Comparison of ENCODE assay signal across 17 cellular contexts in the genomic region with DNA sequence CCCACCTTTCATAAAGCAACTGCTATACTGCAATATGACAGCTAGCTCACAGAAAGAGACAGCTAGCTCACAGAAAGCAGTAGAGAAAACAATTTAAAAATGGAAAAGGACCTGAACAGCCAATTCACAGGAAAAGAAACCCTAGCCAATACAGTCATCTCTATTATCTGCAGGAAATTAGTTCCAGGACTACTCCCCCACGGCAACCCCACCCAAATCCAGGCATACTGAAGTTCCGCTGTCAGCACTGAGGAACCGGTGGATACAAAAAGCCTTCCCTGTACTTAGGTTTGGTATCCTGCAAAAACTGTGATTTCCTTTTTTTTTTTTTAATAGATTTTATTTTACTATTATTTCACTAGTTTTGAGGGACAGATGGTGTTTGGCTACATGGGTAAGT. TPM values are rescaled to one million over a fixed set of nuclear protein-coding genes. Genes with fewer than 3 reads are reported as not detected.
DNase-seq lines count a peak whose midpoint lies in the region; TF ChIP-seq lines count a peak whose summit lies in the region.
"Had no signal": no experiment of that assay in that cellular context is flagged by ENCODE, and none has a peak within 500 bp of the region (broad histone marks: within the 10 kb centered on the region; RNA-seq: fewer than 3 reads in every experiment).

No MANE protein-coding gene starts in this region.

- H4K8ac ChIP-seq in mesenchymal stem cell (ENCODE audit: low read length) (no peak overlapping the region), trophoblast cell (ENCODE audit: low read depth, low read length) (no peak overlapping the region)

- H2BK120ac ChIP-seq in mesenchymal stem cell (ENCODE audit: low read depth, low read length) (no peak overlapping the region), trophoblast cell (ENCODE audit: insufficient read depth, low read length, poor library complexity) (no peak overlapping the region)

- H3K4me3 Mint-ChIP-seq in activated T-cell treated with anti-CD3 and anti-CD28 coated beads, Interleukin-2, amount 50 U/mL, for 24 hours, result no peak overlapping the region
- no peak overlapping the region for H3K4me3 Mint-ChIP-seq in activated naive CD8-positive, alpha-beta T cell treated with anti-CD3 and anti-CD28 coated beads for 36 hours
- H3K4me3 Mint-ChIP-seq: GM23338 had no signal

- H3K79me2 ChIP-seq in trophoblast cell (ENCODE audit: control insufficient read depth, insufficient read depth, low read length, poor library complexity), result no peaks in the 10 kb centered on the region

- H3K79me1 ChIP-seq in mesenchymal stem cell (replicated peaks; ENCODE audit: low read length, poor library complexity, severe bottlenecking), result peaks cover 18% of the 10 kb centered on the region
- no peaks in the 10 kb centered on the region for H3K79me1 ChIP-seq in trophoblast cell (ENCODE audit: low read length)

- H2BK5ac ChIP-seq in mesenchymal stem cell (ENCODE audit: low read depth, low read length, poor library complexity, severe bottlenecking) (no peak overlapping the region), trophoblast cell (ENCODE audit: low read depth, low read length, poor library complexity) (no peak overlapping the region)

- no peaks in the 10 kb centered on the region for H3K4me1 ChIP-seq in mesenchymal stem cell (ENCODE audit: control insufficient read depth, insufficient read depth, low read depth, low read length)
- no peaks in the 10 kb centered on the region for H3K4me1 ChIP-seq in trophoblast cell (ENCODE audit: control insufficient read depth in 1 of 2, insufficient read depth in 2 of 2, low read length in 2 of 2)

- no peaks in the 10 kb centered on the region for H3K27me3 Mint-ChIP-seq in activated T-cell treated with anti-CD3 and anti-CD28 coated beads, Interleukin-2, amount 50 U/mL, for 24 hours
- H3K27me3 Mint-ChIP-seq in activated naive CD8-positive, alpha-beta T cell treated with anti-CD3 and anti-CD28 coated beads for 36 hours, result no peaks in the 10 kb centered on the region

- H2AFZ ChIP-seq in mesenchymal stem cell (ENCODE audit: low read depth, low read length), result no peak overlapping the region
- H2AFZ ChIP-seq in trophoblast cell (ENCODE audit: insufficient read depth, low read length, poor library complexity), result no peak overlapping the region
- H2AFZ ChIP-seq: GM23338 had no signal

- H2BK15ac ChIP-seq in mesenchymal stem cell (ENCODE audit: low read depth, poor library complexity, severe bottlenecking), result no peak overlapping the region

- H3K36me3 ChIP-seq in mesenchymal stem cell (ENCODE audit: control insufficient read depth in 1 of 2, insufficient read depth in 2 of 2, low read depth in 1 of 2, low read length in 2 of 2), result peaks cover 27 to 97% of the 10 kb centered on the region in 2 experiments
- peaks cover 25 to 41% of the 10 kb centered on the region in 2 experiments for H3K36me3 ChIP-seq in trophoblast cell (ENCODE audit: control insufficient read depth in 1 of 2, insufficient read depth in 2 of 2, low read length in 2 of 2)

- POLR2A ChIA-PET in HEK293T (lab: Yijun Ruan, JAX), result no interaction called here

- H2AK5ac ChIP-seq in mesenchymal stem cell (ENCODE audit: low read length, severe bottlenecking) (no peak overlapping the region), trophoblast cell (ENCODE audit: low read length) (no peak overlapping the region)

- H3K14ac ChIP-seq in mesenchymal stem cell (ENCODE audit: low read length in 2 of 2) (no peak overlapping the region), trophoblast cell (ENCODE audit: low read length) (no peak overlapping the region)

- H3K36me3 Mint-ChIP-seq in activated T-cell treated with anti-CD3 and anti-CD28 coated beads, Interleukin-2, amount 50 U/mL, for 24 hours (ENCODE audit: low read depth), result peaks cover 84% of the 10 kb centered on the region
- peaks cover 16% of the 10 kb centered on the region for H3K36me3 Mint-ChIP-seq in activated naive CD8-positive, alpha-beta T cell treated with anti-CD3 and anti-CD28 coated beads for 36 hours

- no peaks in the 10 kb centered on the region for H3K27me3 ChIP-seq in mesenchymal stem cell (ENCODE audit: control insufficient read depth in 1 of 2, insufficient read depth in 1 of 2, low read length in 2 of 2)
- no peaks in the 10 kb centered on the region for H3K27me3 ChIP-seq in trophoblast cell (ENCODE audit: insufficient read depth, low read length)

- H4K91ac ChIP-seq in mesenchymal stem cell (ENCODE audit: low read length), result no peak overlapping the region
- H4K91ac ChIP-seq in trophoblast cell (ENCODE audit: low read depth, low read length), result no peak overlapping the region

- H3K18ac ChIP-seq in mesenchymal stem cell (ENCODE audit: low read depth in 1 of 2, low read length in 2 of 2) (no peak overlapping the region), trophoblast cell (ENCODE audit: low read length) (no peak overlapping the region)

- H3K9me3 ChIP-seq in mesenchymal stem cell (ENCODE audit: control insufficient read depth, low read length), result no peaks in the 10 kb centered on the region
- H3K9me3 ChIP-seq in trophoblast cell (ENCODE audit: insufficient read depth, low read depth, low read length), result no peaks in the 10 kb centered on the region

- H3K4me2 ChIP-seq in mesenchymal stem cell (ENCODE audit: low read length, poor library complexity, severe bottlenecking), result no peak overlapping the region
- no peak overlapping the region for H3K4me2 ChIP-seq in trophoblast cell (ENCODE audit: low read length)
- H3K4me2 ChIP-seq: GM23338 had no signal

- H3K9ac ChIP-seq in mesenchymal stem cell (ENCODE audit: low read length) (peak overlapping the region; percentile 20), trophoblast cell (ENCODE audit: low read length) (no peak overlapping the region)

- H3K23ac ChIP-seq in mesenchymal stem cell (ENCODE audit: low read length in 2 of 2) (no peak overlapping the region), trophoblast cell (ENCODE audit: low read length) (no peak overlapping the region)

- CTCF ChIA-PET in HEK293T (lab: Yijun Ruan, JAX), result no interaction called here

- no peaks in the 10 kb centered on the region for H3K9me3 Mint-ChIP-seq in activated T-cell treated with anti-CD3 and anti-CD28 coated beads, Interleukin-2, amount 50 U/mL, for 24 hours
- no peaks in the 10 kb centered on the region for H3K9me3 Mint-ChIP-seq in activated naive CD8-positive, alpha-beta T cell treated with anti-CD3 and anti-CD28 coated beads for 36 hours
- H3K9me3 Mint-ChIP-seq: GM23338 had no signal

- WGBS in mesenchymal stem cell, result 90% methylated on average over 3 of the region's 3 CpGs
- no CpG with 5 or more reads among the region's 3 CpGs for WGBS in trophoblast cell (ENCODE audit: extremely low coverage, insufficient coverage, insufficient read length)

- peak overlapping the region; percentile 42 for H3K27ac Mint-ChIP-seq in activated T-cell treated with anti-CD3 and anti-CD28 coated beads, Interleukin-2, amount 50 U/mL, for 24 hours
- H3K27ac Mint-ChIP-seq in activated naive CD8-positive, alpha-beta T cell treated with anti-CD3 and anti-CD28 coated beads for 36 hours, result peak overlapping the region; percentile 21
- H3K27ac Mint-ChIP-seq: GM23338 had no signal

- no peak overlapping the region for H3K27ac ChIP-seq in mesenchymal stem cell (ENCODE audit: low read length, poor library complexity, severe bottlenecking)
- no peak overlapping the region for H3K27ac ChIP-seq in trophoblast cell (ENCODE audit: low read depth, low read length)

- H2BK12ac ChIP-seq in mesenchymal stem cell (ENCODE audit: low read length in 2 of 2) (no peak overlapping the region), trophoblast cell (ENCODE audit: low read length) (no peak overlapping the region)

- H3K4me1 Mint-ChIP-seq in activated T-cell treated with anti-CD3 and anti-CD28 coated beads, Interleukin-2, amount 50 U/mL, for 24 hours (ENCODE audit: low read depth), result peaks cover 10% of the 10 kb centered on the region
- peaks cover 2% of the 10 kb centered on the region for H3K4me1 Mint-ChIP-seq in activated naive CD8-positive, alpha-beta T cell treated with anti-CD3 and anti-CD28 coated beads for 36 hours
- H3K4me1 Mint-ChIP-seq: GM23338 had no signal

- H3K4me3 ChIP-seq in mesenchymal stem cell (ENCODE audit: insufficient read depth in 1 of 2, low read depth in 1 of 2, low read length in 2 of 2), result no peak overlapping the region
- H3K4me3 ChIP-seq in trophoblast cell (ENCODE audit: low read depth, low read length), result no peak overlapping the region
- H3K4me3 ChIP-seq: GM23338 had no signal

- H3K4ac ChIP-seq in mesenchymal stem cell (ENCODE audit: low read depth in 1 of 2, low read length in 2 of 2), result no peak overlapping the region
- no peak overlapping the region for H3K4ac ChIP-seq in trophoblast cell (ENCODE audit: low read depth, low read length)

- DNase-seq in activated T-cell treated with anti-CD3 and anti-CD28 coated beads, Interleukin-2, amount 50 U/mL, for 24 hours, result no peak
- DNase-seq in activated T-cell treated with anti-CD3 and anti-CD28 coated beads for 4 hours (no peak), AG20443 (ENCODE audit: low spot score) (peak; percentile 50), mesenchymal stem cell (no peak), trophoblast cell (no peak), HEK293T (ENCODE audit: extremely low spot score) (no peak), NCI-H2227 treated with DMSO at 0.1 percent for 48 hours (lab: John Stamatoyannopoulos, UW) (no peak)
- no peak for DNase-seq in activated naive CD8-positive, alpha-beta T cell treated with anti-CD3 and anti-CD28 coated beads for 36 hours
- DNase-seq: 8988T, C1 segment of cervical spinal cord, DMS79 treated with DMSO at 0.1 percent for 48 hours, NCI-H187, NCI-H446, NCI-H69, OCI-M1, RPMI8226 had no signal

- H4K12ac ChIP-seq in trophoblast cell (ENCODE audit: low read depth, low read length), result no peak overlapping the region

TF ChIP-seq in HEK293T, 16 proteins besides CTCF, POLR2A, EP300 and RAD21 (continues in another document):
- TF ChIP-seq FOXM1 (IDR thresholded peaks at IDR 0.05; ENCODE audit: borderline replicate concordance) (no peak), HDGF (IDR thresholded peaks at IDR 0.05; ENCODE audit: borderline replicate concordance) (no peak), FOXA1 (IDR thresholded peaks at IDR 0.05) (no peak), L3MBTL2 (conservative IDR thresholded peaks at IDR 0.05) (no peak), TARDBP (IDR thresholded peaks at IDR 0.05) (no peak), CTBP1 (IDR thresholded peaks at IDR 0.05; ENCODE audit: borderline replicate concordance) (no peak), ELF4 (IDR thresholded peaks at IDR 0.05) (no peak)

RNA-seq across cellular contexts. Expression of gene SSR1, which starts 20.1 kb away (rescaled TPM):
- total RNA-seq in activated naive CD8-positive, alpha-beta T cell treated with anti-CD3 and anti-CD28 coated beads for 36 hours, result 100 to 1,000 TPM; 132 to 139 TPM
- polyA plus RNA-seq in mesenchymal stem cell (2013, experiment 1 of 2), result 178 TPM
- polyA plus RNA-seq in mesenchymal stem cell (2013, experiment 2 of 2), result 181 TPM
- polyA plus RNA-seq in trophoblast cell (2013), result 177 and 189 TPM in 2 replicates
